Comparison of ENCODE assay signal across 8 cellular contexts in genomic region chr11:34916810-34917780, GRCh38. TPM values are rescaled to one million over a fixed set of nuclear protein-coding genes. Genes with fewer than 3 reads are reported as not detected.
DNase-seq lines count a peak whose midpoint lies in the region; ATAC-seq and TF ChIP-seq lines count a peak whose summit lies in the region.

No MANE protein-coding gene starts in this region.

- H3K4me3 Mint-ChIP-seq in CD4-positive, alpha-beta memory T cell: peak overlapping the region; percentile 90 to 100 (median 96)
- H3K4me3 Mint-ChIP-seq in activated naive CD4-positive, alpha-beta T cell treated with anti-CD3 and anti-CD28 coated beads, Interleukin-2, amount 50 U/mL, for 24 hours: peak overlapping the region; percentile 94

- H3K9me3 Mint-ChIP-seq in CD4-positive, alpha-beta memory T cell: peaks cover 0 to 2% (median 0%) of the 10 kb centered on the region in 8 donors
- no peaks in the 10 kb centered on the region for H3K9me3 Mint-ChIP-seq in activated naive CD4-positive, alpha-beta T cell treated with anti-CD3 and anti-CD28 coated beads, Interleukin-2, amount 50 U/mL, for 24 hours

- peak overlapping the region; percentile 95 to 99 (median 97) for H3K27ac Mint-ChIP-seq in CD4-positive, alpha-beta memory T cell
- H3K27ac Mint-ChIP-seq in activated naive CD4-positive, alpha-beta T cell treated with anti-CD3 and anti-CD28 coated beads, Interleukin-2, amount 50 U/mL, for 24 hours: peak overlapping the region; percentile 89

- peaks cover 31 to 55% (median 41%) of the 10 kb centered on the region in 4 donors for H3K4me1 Mint-ChIP-seq in CD4-positive, alpha-beta memory T cell
- peaks cover 58% of the 10 kb centered on the region for H3K4me1 Mint-ChIP-seq in activated naive CD4-positive, alpha-beta T cell treated with anti-CD3 and anti-CD28 coated beads, Interleukin-2, amount 50 U/mL, for 24 hours

- peak in 1 of 5 donors; percentile 39 for DNase-seq in CD4-positive, alpha-beta memory T cell
- peak; percentile 17 for DNase-seq in hepatic stellate cell (ENCODE audit: low spot score)
- no peak for DNase-seq in gastrocnemius medialis
- no peak for DNase-seq in stimulated activated CD4-positive, alpha-beta T cell treated with anti-CD3 and anti-CD28 coated beads, Interleukin-4, amount 100 ng/mL, for 1 hour
- DNase-seq in NCI-H524 (lab: John Stamatoyannopoulos, UW): no peak

- no peak for TF ChIP-seq POLR2A in gastrocnemius medialis (IDR thresholded peaks at IDR 0.05)

- peak; percentile 41 for ATAC-seq in GM19395 (IDR thresholded peaks at IDR 0.05; ENCODE audit: unreplicated experiment)
- ATAC-seq in HG03460 (IDR thresholded peaks at IDR 0.05; ENCODE audit: unreplicated experiment): peak; percentile 20
- peak; percentile 31 to 46 for ATAC-seq in gastrocnemius medialis

- peaks cover 29% of the 10 kb centered on the region for H3K4me1 ChIP-seq in CD4-positive, alpha-beta memory T cell (ENCODE audit: insufficient read depth, low read length)
- H3K4me1 ChIP-seq in gastrocnemius medialis: peaks cover 26 to 34% of the 10 kb centered on the region in 2 donors

- in situ Hi-C loops in gastrocnemius medialis (cut with MboI; ENCODE audit: low sequenced_read_pairs in 4 of 4): no loop called here

- CTCF ChIA-PET in CD4-positive, alpha-beta memory T cell (lab: Charles Lee; ENCODE audit: partially characterized antibody): interaction anchor here (0.9 to 1.8 kb wide), 4 partner anchors 8 to 478 kb away, joined by 3 to 7 read pairs (median 4); no protein-coding TSS in a partner anchor

- H3K27ac ChIP-seq in CD4-positive, alpha-beta memory T cell (ENCODE audit: low read depth, low read length): peak overlapping the region; percentile 81
- H3K27ac ChIP-seq in gastrocnemius medialis: peak overlapping the region; percentile 96 to 99 (median 97)

- peak overlapping the region; percentile 8 to 93 for H3K4me3 ChIP-seq in CD4-positive, alpha-beta memory T cell (ENCODE audit: low read length in 2 of 2)
- peak overlapping the region; percentile 86 to 93 (median 91) for H3K4me3 ChIP-seq in gastrocnemius medialis

- no peaks in the 10 kb centered on the region for H3K27me3 Mint-ChIP-seq in CD4-positive, alpha-beta memory T cell
- H3K27me3 Mint-ChIP-seq in activated naive CD4-positive, alpha-beta T cell treated with anti-CD3 and anti-CD28 coated beads, Interleukin-2, amount 50 U/mL, for 24 hours: no peaks in the 10 kb centered on the region

- no peaks in the 10 kb centered on the region for H3K27me3 ChIP-seq in CD4-positive, alpha-beta memory T cell (ENCODE audit: insufficient read depth, low read length)
- no peaks in the 10 kb centered on the region for H3K27me3 ChIP-seq in gastrocnemius medialis

- no peaks in the 10 kb centered on the region for H3K36me3 ChIP-seq in CD4-positive, alpha-beta memory T cell (ENCODE audit: insufficient read depth, low read length)
- H3K36me3 ChIP-seq in gastrocnemius medialis: no peaks in the 10 kb centered on the region

- intact Hi-C loops in CD4-positive, alpha-beta memory T cell (cut with micrococcal nuclease): loop anchor here (1.0 to 5.0 kb wide), 6 partner anchors 165 to 1370 kb away; partner anchors contain the start of gene COMMD9
- intact Hi-C loops in gastrocnemius medialis (cut with DNase I; ENCODE audit: low total_unique reads): loop anchor here (5.0 to 10.0 kb wide), 5 partner anchors 125 to 1145 kb away; partner anchors contain the start of genes ABTB2, CAPRIN1 and FBXO3

- POLR2A ChIA-PET in CD4-positive, alpha-beta memory T cell (lab: Charles Lee; ENCODE audit: partially characterized antibody): interaction anchor here (0.7 to 2.1 kb wide), 7 partner anchors 8 to 811 kb away, joined by 3 to 14 read pairs (median 3); partner anchors contain the start of gene NAT10

- no peaks in the 10 kb centered on the region for H3K9me3 ChIP-seq in CD4-positive, alpha-beta memory T cell (ENCODE audit: control insufficient read depth in 1 of 2, low read length in 2 of 2)
- no peaks in the 10 kb centered on the region for H3K9me3 ChIP-seq in gastrocnemius medialis

- H3K36me3 Mint-ChIP-seq in CD4-positive, alpha-beta memory T cell: peaks cover 8 to 12% of the 10 kb centered on the region in 2 donors
- peaks cover 8% of the 10 kb centered on the region for H3K36me3 Mint-ChIP-seq in activated naive CD4-positive, alpha-beta T cell treated with anti-CD3 and anti-CD28 coated beads, Interleukin-2, amount 50 U/mL, for 24 hours

- no peak for TF ChIP-seq CTCF in gastrocnemius medialis (IDR thresholded peaks at IDR 0.05 in 4 of 5, conservative IDR thresholded peaks at IDR 0.05 in 1 of 5)

RNA-seq across cellular contexts. Expression of gene PDHX, which starts 0.7 kb away (rescaled TPM):
- 10 to 100 TPM; 39.1 to 43.5 TPM for total RNA-seq in CD4-positive, alpha-beta memory T cell
- polyA plus RNA-seq in CD4-positive, alpha-beta memory T cell: 10 to 100 TPM; 17.6 to 20.4 TPM
- 100 to 1,000 TPM in 1 of 4 donors, 10 to 100 TPM in 3; 77.7 to 101 (median 87.3) TPM for total RNA-seq in gastrocnemius medialis

RNA-seq across cellular contexts. Expression of gene APIP, which starts 0.9 kb away (rescaled TPM):
- 10 to 100 TPM; 17.7 to 18.4 TPM for total RNA-seq in CD4-positive, alpha-beta memory T cell
- 10 to 100 TPM; 17.2 to 27.6 TPM for polyA plus RNA-seq in CD4-positive, alpha-beta memory T cell
- 10 to 100 TPM; 22.5 to 49.1 (median 31.5) TPM for total RNA-seq in gastrocnemius medialis
